Comparison of ENCODE assay signal across 1 cellular context in genomic region chr6:37171970-37172812, GRCh38.
TF ChIP-seq lines count a peak whose summit lies in the region.

No MANE protein-coding gene starts in this region.

TF ChIP-seq in GM12878, 131 proteins besides CTCF, POLR2A, EP300 and RAD21 (continued from another document):
- TF ChIP-seq CHD1 (IDR thresholded peaks at IDR 0.05; ENCODE audit: low read depth, low read length) (0 out of 2 replicates have a peak, but pooled peaks have one; percentile 72), CHD4 (IDR thresholded peaks at IDR 0.05) (no peak), ATF3 (IDR thresholded peaks at IDR 0.05; ENCODE audit: borderline replicate concordance, extremely low read depth, low read depth, low read length) (peak; percentile 62; the same call in 1 of the 2 replicates), BHLHE40 (IDR thresholded peaks at IDR 0.05; ENCODE audit: borderline replicate concordance in 1 of 2, low read depth in 2 of 2, low read length in 1 of 2) (peak; percentile 65 to 74; a peak in 2 of 4 replicates), SMC3 (IDR thresholded peaks at IDR 0.05; ENCODE audit: borderline replicate concordance, low read length) (peak; percentile 100), ETV6 (conservative IDR thresholded peaks at IDR 0.05 in 1 of 2, IDR thresholded peaks at IDR 0.05 in 1 of 2; ENCODE audit: borderline replicate concordance in 1 of 2, low read depth in 1 of 2) (peak in 1 of 2 experiments; percentile 51; a peak in 1 of 4 replicates), ZNF207 (IDR thresholded peaks at IDR 0.05; ENCODE audit: borderline replicate concordance) (peak; percentile 57; the same call in 1 of the 2 replicates), FOXM1 (IDR thresholded peaks at IDR 0.05; ENCODE audit: low read depth, low read length) (peak; percentile 78; the same call in 1 of the 2 replicates), IRF4 (IDR thresholded peaks at IDR 0.05; ENCODE audit: low read depth, low read length) (no peak), LARP7 (IDR thresholded peaks at IDR 0.05) (0 out of 2 replicates have a peak, but pooled peaks have one; percentile 24)
TF ChIP-seq in GM12878: peak in this region for 30.
